27 cellular contexts compared by ENCODE assay signal in the genomic region with DNA sequence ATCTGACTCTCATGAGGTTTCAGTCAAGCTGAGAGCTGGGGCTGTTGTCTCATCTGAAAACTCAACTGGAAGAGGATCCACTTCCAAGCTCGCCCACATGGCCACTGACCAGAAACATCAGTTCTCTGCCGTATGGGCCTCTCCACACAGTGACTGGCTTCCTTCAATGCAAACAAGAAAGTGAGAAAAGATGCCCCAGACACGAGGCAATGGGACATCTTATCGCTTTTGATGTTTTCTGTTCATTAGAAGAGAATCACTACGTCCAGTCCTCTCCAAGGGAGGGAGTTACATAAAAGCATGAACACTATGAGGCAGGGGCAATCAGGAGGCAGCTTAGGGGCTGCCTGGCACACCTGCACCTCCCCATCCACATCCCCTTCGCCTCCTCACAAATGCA.
"Had no signal": no experiment of that assay in that cellular context is flagged by ENCODE, and none has a peak within 500 bp of the region (broad histone marks: within the 10 kb centered on the region; RNA-seq: fewer than 3 reads in every experiment).

No MANE protein-coding gene starts in this region.

- H3K27me3 ChIP-seq: neutrophil, ovary, right lobe of liver, sigmoid colon, stomach, thyroid gland, tibial nerve, upper lobe of left lung, vagina had no signal

- H3K9me3 ChIP-seq: neutrophil, ovary, psoas muscle, right lobe of liver, sigmoid colon, stomach, thoracic aorta, thyroid gland, tibial nerve, upper lobe of left lung, vagina had no signal

- H3K9me3 Mint-ChIP-seq: naive thymus-derived CD8-positive, alpha-beta T cell; natural killer cell treated with Interleukin-12 subunit alpha and Interleukin-12 subunit beta and Interleukin-15 and Interleukin-18, amount 100 ng/mL, for 72 hours; stimulated activated effector memory CD8-positive, alpha-beta T cell treated with anti-CD3 and anti-CD28 coated beads, Interleukin-12 subunit alpha, Interleukin-12 subunit beta, amount 100 ng/mL, for 72 hours; stimulated activated naive B cell treated with anti-CD40 and anti-IgM and Interleukin-4, amounts not matched to agents 10 μg/mL and 1 μg/mL and 100 μg/mL, for 72 hours; stimulated activated naive CD8-positive, alpha-beta T cell treated with anti-CD3 and anti-CD28 coated beads, Interleukin-15, Interleukin-2, amounts not matched to agents 100 ng/mL and 50 ng/mL, for 24 hours had no signal

- H3K4me1 ChIP-seq: parathyroid adenoma had no signal

- H3K27ac ChIP-seq: neutrophil, ovary, parathyroid adenoma, right lobe of liver, stomach, thoracic aorta, thyroid gland, tibial nerve, vagina had no signal

- DNase-seq: naive thymus-derived CD8-positive, alpha-beta T cell; nucleus accumbens; ovary; posterior cingulate gyrus; psoas muscle; right cardiac atrium; right lobe of liver; sigmoid colon; small intestine; stimulated activated CD4-positive, alpha-beta T cell treated with anti-CD3 and anti-CD28 coated beads, Interleukin-15, amount 100 ng/mL, for 24 hours; stimulated activated CD4-positive, alpha-beta T cell treated with anti-CD3 and anti-CD28 coated beads, Interleukin-2, amount 100 ng/mL, for 48 hours; stimulated activated CD4-positive, alpha-beta T cell treated with anti-CD3 and anti-CD28 coated beads, Interleukin-4, amount 100 ng/mL, for 24 hours; stimulated activated naive B cell treated with anti-CD40 and anti-IgM and Interleukin-4, amounts not matched to agents 10 μg/mL and 1 μg/mL and 100 μg/mL, for 72 hours; stimulated activated naive CD4-positive, alpha-beta T cell treated with Interleukin-2 at 50 U/mL for 16 hours; stomach; thyroid gland; trophoblast cell; upper lobe of left lung had no signal

- H3K4me3 Mint-ChIP-seq: naive thymus-derived CD8-positive, alpha-beta T cell; natural killer cell treated with Interleukin-12 subunit alpha and Interleukin-12 subunit beta and Interleukin-15 and Interleukin-18, amount 100 ng/mL, for 72 hours; stimulated activated effector memory CD8-positive, alpha-beta T cell treated with anti-CD3 and anti-CD28 coated beads, Interleukin-12 subunit alpha, Interleukin-12 subunit beta, amount 100 ng/mL, for 72 hours; stimulated activated naive B cell treated with anti-CD40 and anti-IgM and Interleukin-4, amounts not matched to agents 10 μg/mL and 1 μg/mL and 100 μg/mL, for 72 hours; stimulated activated naive CD8-positive, alpha-beta T cell treated with anti-CD3 and anti-CD28 coated beads, Interleukin-15, Interleukin-2, amounts not matched to agents 100 ng/mL and 50 ng/mL, for 24 hours had no signal

- H3K4me3 ChIP-seq: ovary, psoas muscle, right lobe of liver, sigmoid colon, stomach, thoracic aorta, thyroid gland, tibial nerve, upper lobe of left lung, vagina had no signal

- H3K27me3 Mint-ChIP-seq: naive thymus-derived CD8-positive, alpha-beta T cell; natural killer cell treated with Interleukin-12 subunit alpha and Interleukin-12 subunit beta and Interleukin-15 and Interleukin-18, amount 100 ng/mL, for 72 hours; stimulated activated naive B cell treated with anti-CD40 and anti-IgM and Interleukin-4, amounts not matched to agents 10 μg/mL and 1 μg/mL and 100 μg/mL, for 72 hours; stimulated activated naive CD8-positive, alpha-beta T cell treated with anti-CD3 and anti-CD28 coated beads, Interleukin-15, Interleukin-2, amounts not matched to agents 100 ng/mL and 50 ng/mL, for 24 hours had no signal

- H3K36me3 ChIP-seq: neutrophil, ovary, right lobe of liver, thoracic aorta, thyroid gland, vagina had no signal

- H3K36me3 Mint-ChIP-seq: natural killer cell treated with Interleukin-12 subunit alpha and Interleukin-12 subunit beta and Interleukin-15 and Interleukin-18, amount 100 ng/mL, for 72 hours had no signal

- ATAC-seq: naive thymus-derived CD8-positive, alpha-beta T cell; natural killer cell treated with Interleukin-12 subunit alpha and Interleukin-12 subunit beta and Interleukin-15 and Interleukin-18, amount 100 ng/mL, for 72 hours; psoas muscle; right cardiac atrium; right lobe of liver; stimulated activated effector memory CD8-positive, alpha-beta T cell treated with anti-CD3 and anti-CD28 coated beads, Interleukin-12 subunit alpha, Interleukin-12 subunit beta, amount 100 ng/mL, for 72 hours; stimulated activated naive B cell treated with anti-CD40 and anti-IgM and Interleukin-4, amounts not matched to agents 10 μg/mL and 1 μg/mL and 100 μg/mL, for 72 hours had no signal

- H3K27ac Mint-ChIP-seq: naive thymus-derived CD8-positive, alpha-beta T cell; natural killer cell treated with Interleukin-12 subunit alpha and Interleukin-12 subunit beta and Interleukin-15 and Interleukin-18, amount 100 ng/mL, for 72 hours; progenitor cell of endocrine pancreas; stimulated activated effector memory CD8-positive, alpha-beta T cell treated with anti-CD3 and anti-CD28 coated beads, Interleukin-12 subunit alpha, Interleukin-12 subunit beta, amount 100 ng/mL, for 72 hours; stimulated activated naive B cell treated with anti-CD40 and anti-IgM and Interleukin-4, amounts not matched to agents 10 μg/mL and 1 μg/mL and 100 μg/mL, for 72 hours; stimulated activated naive CD8-positive, alpha-beta T cell treated with anti-CD3 and anti-CD28 coated beads, Interleukin-15, Interleukin-2, amounts not matched to agents 100 ng/mL and 50 ng/mL, for 24 hours had no signal
